In the genomic region with DNA sequence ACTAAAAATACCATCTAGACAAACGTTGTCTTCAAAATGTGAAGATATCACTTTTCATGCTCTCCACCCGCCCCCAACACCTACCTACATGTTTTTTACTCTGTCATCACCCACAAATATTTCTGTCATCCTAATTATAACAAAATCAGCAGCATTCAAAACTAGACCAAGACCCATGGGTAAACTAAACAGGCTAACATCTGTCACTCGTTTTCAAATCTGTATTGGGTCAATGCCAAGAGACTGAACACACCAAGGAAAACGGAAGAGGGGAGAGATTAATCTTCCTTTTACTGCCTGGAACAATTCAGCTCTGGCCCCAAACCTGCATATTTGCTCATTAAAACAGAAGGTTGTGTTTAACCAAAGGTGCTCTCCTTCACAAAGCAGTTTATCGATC, we compare ENCODE assay signal across 19 cellular contexts. TPM values are rescaled to one million over a fixed set of nuclear protein-coding genes. Genes with fewer than 3 reads are reported as not detected.
"Had no signal": no experiment of that assay in that cellular context is flagged by ENCODE, and none has a peak within 500 bp of the region (broad histone marks: within the 10 kb centered on the region; RNA-seq: fewer than 3 reads in every experiment).

No MANE protein-coding gene starts in this region.

- ATAC-seq: stimulated activated naive CD8-positive, alpha-beta T cell treated with anti-CD3 and anti-CD28 coated beads, Interleukin-15, Interleukin-2, amounts not matched to agents 100 U/mL and 50 U/mL, for 24 hours had no signal

- H3K27ac Mint-ChIP-seq: activated naive CD4-positive, alpha-beta T cell treated with anti-CD3 and anti-CD28 coated beads, Interleukin-2, amount 10 ng/mL, durations not matched to agents 7 days and 5 days; nephron had no signal

- H3K4me3 Mint-ChIP-seq: activated naive CD4-positive, alpha-beta T cell treated with anti-CD3 and anti-CD28 coated beads, Interleukin-2, amount 10 ng/mL, durations not matched to agents 7 days and 5 days; nephron had no signal

- DNase-seq: activated CD4-positive, alpha-beta T cell treated with anti-CD3 and anti-CD28 coated beads for 1 hour; activated CD8-positive, alpha-beta memory T cell treated with anti-CD3 and anti-CD28 coated beads for 24 hours; activated CD8-positive, alpha-beta memory T cell treated with anti-CD3 and anti-CD28 coated beads, Interleukin-2, amount 50 U/mL, for 48 hours; activated effector memory CD4-positive, alpha-beta T cell treated with Interleukin-2 at 50 U/mL for 16 hours; activated naive CD4-positive, alpha-beta T cell treated with anti-CD3 and anti-CD28 coated beads, Interleukin-2, amount 10 ng/mL, durations not matched to agents 7 days and 5 days; activated T-cell treated with anti-CD3 and anti-CD28 coated beads, Interleukin-2, amount 50 U/mL, for 48 hours; erythroblast; hippocampal formation; islet precursor cell; nucleus accumbens; stimulated activated naive CD8-positive, alpha-beta T cell treated with anti-CD3 and anti-CD28 coated beads, Interleukin-15, Interleukin-2, amounts not matched to agents 100 U/mL and 50 U/mL, for 24 hours; substantia nigra; WERI-Rb-1 had no signal

- H3K36me3 Mint-ChIP-seq: activated naive CD4-positive, alpha-beta T cell treated with anti-CD3 and anti-CD28 coated beads, Interleukin-2, amount 10 ng/mL, durations not matched to agents 7 days and 5 days had no signal

RNA-seq across cellular contexts. Expression of a gene that starts 17.5 kb away (rescaled TPM):
- total RNA-seq: ascending aorta; glomerular endothelial cell; renal cortical epithelial cell; T-helper 2 cell treated with Interferon-gamma antibody and Interleukin-4, amounts not matched to agents 100 ng/mL and 5 ng/mL, for 36 hours; tibial nerve had no signal

RNA-seq across cellular contexts. Expression of a gene that starts 46.8 kb away (rescaled TPM):
- total RNA-seq: ascending aorta had no signal
